In genomic region chr2:122150546-122150945, GRCh38 we compare ENCODE assay signal across 26 cellular contexts.
"Had no signal": no experiment of that assay in that cellular context is flagged by ENCODE, and none has a peak within 500 bp of the region (broad histone marks: within the 10 kb centered on the region; RNA-seq: fewer than 3 reads in every experiment).

No MANE protein-coding gene starts in this region.

- H3K4me3 Mint-ChIP-seq: memory B cell; naive thymus-derived CD4-positive, alpha-beta T cell; natural killer cell treated with Interleukin-12 subunit alpha and Interleukin-12 subunit beta and Interleukin-15 and Interleukin-18, amount 100 ng/mL, for 72 hours; stimulated activated naive B cell treated with anti-CD40 and anti-IgM and Interleukin-4, amounts not matched to agents 10 μg/mL and 1 μg/mL and 100 μg/mL, for 72 hours had no signal

- ATAC-seq: left cardiac atrium; mucosa of descending colon; naive thymus-derived CD4-positive, alpha-beta T cell; natural killer cell treated with Interleukin-12 subunit alpha and Interleukin-12 subunit beta and Interleukin-15 and Interleukin-18, amount 100 ng/mL, for 72 hours; right lobe of liver; stimulated activated naive B cell treated with anti-CD40 and anti-IgM and Interleukin-4, amounts not matched to agents 10 μg/mL and 1 μg/mL and 100 μg/mL, for 72 hours; stimulated activated naive CD8-positive, alpha-beta T cell treated with anti-CD3 and anti-CD28 coated beads, Interleukin-15, Interleukin-2, amounts not matched to agents 100 U/mL and 50 U/mL, for 24 hours had no signal

- H3K36me3 Mint-ChIP-seq: memory B cell; naive thymus-derived CD4-positive, alpha-beta T cell; natural killer cell treated with Interleukin-12 subunit alpha and Interleukin-12 subunit beta and Interleukin-15 and Interleukin-18, amount 100 ng/mL, for 72 hours; stimulated activated naive B cell treated with anti-CD40 and anti-IgM and Interleukin-4, amounts not matched to agents 10 μg/mL and 1 μg/mL and 100 μg/mL, for 72 hours had no signal

- H3K36me3 ChIP-seq: left ventricle myocardium inferior, ovary, right atrium auricular region, right lobe of liver, stomach, suprapubic skin, thoracic aorta, tibial artery, uterus had no signal

- H3K9me3 ChIP-seq: left ventricle myocardium inferior, mucosa of descending colon, ovary, right atrium auricular region, right lobe of liver, stomach, suprapubic skin, thoracic aorta, tibial artery, uterus had no signal

- DNase-seq: hippocampal formation; kidney glomerular epithelial cell; left cardiac atrium; left ventricle myocardium inferior; midbrain; mucosa of descending colon; naive thymus-derived CD4-positive, alpha-beta T cell; ovary; right lobe of liver; stimulated activated CD4-positive, alpha-beta T cell treated with anti-CD3 and anti-CD28 coated beads, Interleukin-1b, Interleukin-23, amount 100 ng/mL, for 48 hours; stimulated activated CD4-positive, alpha-beta T cell treated with anti-CD3 and anti-CD28 coated beads, Interleukin-2, amount 100 ng/mL, for 48 hours; stimulated activated naive B cell treated with anti-CD40 and anti-IgM and Interleukin-4, amounts not matched to agents 10 μg/mL and 1 μg/mL and 100 μg/mL, for 72 hours; stimulated activated naive CD8-positive, alpha-beta T cell treated with anti-CD3 and anti-CD28 coated beads, Interleukin-15, Interleukin-2, amounts not matched to agents 100 U/mL and 50 U/mL, for 24 hours; stomach; tibial artery; trophoblast cell; uterus had no signal

- H3K4me1 Mint-ChIP-seq: memory B cell; naive thymus-derived CD4-positive, alpha-beta T cell; stimulated activated naive B cell treated with anti-CD40 and anti-IgM and Interleukin-4, amounts not matched to agents 10 μg/mL and 1 μg/mL and 100 μg/mL, for 72 hours had no signal

- H3K27ac Mint-ChIP-seq: memory B cell; naive thymus-derived CD4-positive, alpha-beta T cell; natural killer cell treated with Interleukin-12 subunit alpha and Interleukin-12 subunit beta and Interleukin-15 and Interleukin-18, amount 100 ng/mL, for 72 hours; progenitor cell of endocrine pancreas; stimulated activated naive B cell treated with anti-CD40 and anti-IgM and Interleukin-4, amounts not matched to agents 10 μg/mL and 1 μg/mL and 100 μg/mL, for 72 hours had no signal

- H3K4me3 ChIP-seq: left ventricle myocardium inferior, lung, mucosa of descending colon, ovary, right atrium auricular region, right lobe of liver, smooth muscle cell, stomach, suprapubic skin, thoracic aorta, tibial artery, uterus had no signal

- FAIRE-seq: keratinocyte had no signal

- H3K4me2 ChIP-seq: smooth muscle cell had no signal

- H3K27ac ChIP-seq: left ventricle myocardium inferior, ovary, right atrium auricular region, right lobe of liver, stomach, suprapubic skin, thoracic aorta, tibial artery, uterus had no signal

- H3K27me3 ChIP-seq: ovary, right atrium auricular region, right lobe of liver, stomach, suprapubic skin, tibial artery, uterus had no signal

- H3K4me1 ChIP-seq: left ventricle myocardium inferior, right atrium auricular region, right lobe of liver, suprapubic skin, tibial artery, uterus had no signal
